ENCODE assay signal across 10 cellular contexts in genomic region chr17:688100-688989, GRCh38. TPM values are rescaled to one million over a fixed set of nuclear protein-coding genes. Genes with fewer than 3 reads are reported as not detected.
DNase-seq lines count a peak whose midpoint lies in the region; ATAC-seq, FAIRE-seq and TF ChIP-seq lines count a peak whose summit lies in the region.
"Had no signal": no experiment of that assay in that cellular context is flagged by ENCODE, and none has a peak within 500 bp of the region (broad histone marks: within the 10 kb centered on the region; RNA-seq: fewer than 3 reads in every experiment).

No MANE protein-coding gene starts in this region.

- no peaks in the 10 kb centered on the region for H3K4me1 ChIP-seq in left ventricle myocardium inferior
- peaks cover 22% of the 10 kb centered on the region for H3K4me1 ChIP-seq in foreskin keratinocyte
- no peaks in the 10 kb centered on the region for H3K4me1 ChIP-seq in pancreas

- peak; percentile 56 for TF ChIP-seq CTCF in left ventricle myocardium inferior (IDR thresholded peaks at IDR 0.05; ENCODE audit: borderline replicate concordance)
- peak; percentile 39 for TF ChIP-seq CTCF in foreskin keratinocyte (conservative IDR thresholded peaks at IDR 0.05)
- no peak for TF ChIP-seq CTCF in pancreas (IDR thresholded peaks at IDR 0.05)

- H3K27ac ChIP-seq in left ventricle myocardium inferior (replicated peaks) (no peak overlapping the region), foreskin keratinocyte (no peak overlapping the region), pancreas (no peak overlapping the region)

- FAIRE-seq in pancreas (lab: Jason Lieb, UNC) = no peak

- H3K4me3 ChIP-seq in left ventricle myocardium inferior (no peak overlapping the region), pancreas (no peak overlapping the region)

- peak overlapping the region; percentile 54 for H3K27ac Mint-ChIP-seq in T-helper 17 cell

- H3K4me1 Mint-ChIP-seq in T-helper 17 cell = peaks cover 5% of the 10 kb centered on the region

- H3K9me3 ChIP-seq in left ventricle myocardium inferior (replicated peaks) = no peaks in the 10 kb centered on the region
- H3K9me3 ChIP-seq in T-helper 17 cell (ENCODE audit: control insufficient read depth, low read length, poor library complexity, severe bottlenecking) = no peaks in the 10 kb centered on the region
- H3K9me3 ChIP-seq in pancreas = no peaks in the 10 kb centered on the region

- WGBS in pancreas, 2 donors = 82 to 86% methylated on average over 18 of the region's 18 CpGs

- peaks cover 61% of the 10 kb centered on the region for H3K36me3 ChIP-seq in left ventricle myocardium inferior
- H3K36me3 ChIP-seq in pancreas = peaks cover 0 to 5% (median 0%) of the 10 kb centered on the region in 3 donors

- H3K4me3 Mint-ChIP-seq in T-helper 17 cell = no peak overlapping the region
- H3K4me3 Mint-ChIP-seq: central memory CD8-positive, alpha-beta T cell had no signal

- peaks cover 5% of the 10 kb centered on the region for H3K36me3 Mint-ChIP-seq in T-helper 17 cell (ENCODE audit: low read depth)

- H3K27me3 Mint-ChIP-seq in T-helper 17 cell = no peaks in the 10 kb centered on the region
- H3K27me3 Mint-ChIP-seq: central memory CD8-positive, alpha-beta T cell had no signal

- intact Hi-C loops in left ventricle myocardium inferior (cut with micrococcal nuclease) (no loop called here), Right ventricle myocardium inferior (cut with DNase I) (loop anchor here (5.0 kb wide), 1 partner anchor 546 kb away; a partner anchor contains a TSS), pancreas (cut with DNase I) (no loop called here)

- ATAC-seq in Right ventricle myocardium inferior = no peak
- no peak for ATAC-seq in T-helper 17 cell
- no peak for ATAC-seq in foreskin keratinocyte
- ATAC-seq in pancreas = no peak
- ATAC-seq in GM21619 (IDR thresholded peaks at IDR 0.05; ENCODE audit: unreplicated experiment) = no peak

- DNase-seq in left ventricle myocardium inferior (no peak), Right ventricle myocardium inferior (ENCODE audit: missing footprints) (no peak), T-helper 17 cell (no peak), foreskin keratinocyte (no peak), pancreas (no peak), GM19240 (ENCODE audit: insufficient read length, low spot score) (no peak), SW 1271 (lab: John Stamatoyannopoulos, UW) (no peak)
- DNase-seq: MM.1S had no signal

- H3K27me3 ChIP-seq in left ventricle myocardium inferior (ENCODE audit: low read depth) = no peaks in the 10 kb centered on the region
- H3K27me3 ChIP-seq in foreskin keratinocyte = no peaks in the 10 kb centered on the region
- no peaks in the 10 kb centered on the region for H3K27me3 ChIP-seq in pancreas

RNA-seq across cellular contexts. Expression of gene VPS53, which starts 26.3 kb away (rescaled TPM):
- 30.7 TPM for total RNA-seq in left ventricle myocardium inferior
- 33.5 TPM for total RNA-seq in Right ventricle myocardium inferior
- total RNA-seq in T-helper 17 cell = 10 to 100 TPM; 57.8 to 80.7 TPM
- 25.1 and 26.6 TPM in 2 replicates for total RNA-seq in foreskin keratinocyte
- polyA plus RNA-seq in foreskin keratinocyte = 6.7 and 8.3 TPM in 2 replicates
- 10 to 100 TPM; 25.2 to 42.5 (median 30.9) TPM for total RNA-seq in pancreas
- 10 to 100 TPM in 1 of 2 donors, 1 to 10 TPM in 1; 7.0 to 13.0 TPM for polyA plus RNA-seq in pancreas

RNA-seq across cellular contexts. Expression of gene TLCD3A, which starts 44.1 kb away (rescaled TPM):
- total RNA-seq in left ventricle myocardium inferior (1.5 TPM), Right ventricle myocardium inferior (2.5 TPM), T-helper 17 cell (1 to 10 TPM in 1 of 2 donors, under 1 TPM in 1; 0.85 to 1.8 TPM), foreskin keratinocyte (35.3 and 38.9 TPM in 2 replicates), pancreas (1 to 10 TPM; 4.7 to 9.0 (median 6.3) TPM)
- polyA plus RNA-seq in foreskin keratinocyte (35.4 and 39.2 TPM in 2 replicates), pancreas (1 to 10 TPM; 3.2 to 6.5 TPM)

Comparison
In these comparisons a context has a peak if more than half of its experiments do, and no peak if none do; other contexts are left out.
1. CTCF ChIP-seq: peak in left ventricle myocardium inferior (single experiment) and foreskin keratinocyte (single experiment); none in pancreas (0 of 4).